In the genomic region with DNA sequence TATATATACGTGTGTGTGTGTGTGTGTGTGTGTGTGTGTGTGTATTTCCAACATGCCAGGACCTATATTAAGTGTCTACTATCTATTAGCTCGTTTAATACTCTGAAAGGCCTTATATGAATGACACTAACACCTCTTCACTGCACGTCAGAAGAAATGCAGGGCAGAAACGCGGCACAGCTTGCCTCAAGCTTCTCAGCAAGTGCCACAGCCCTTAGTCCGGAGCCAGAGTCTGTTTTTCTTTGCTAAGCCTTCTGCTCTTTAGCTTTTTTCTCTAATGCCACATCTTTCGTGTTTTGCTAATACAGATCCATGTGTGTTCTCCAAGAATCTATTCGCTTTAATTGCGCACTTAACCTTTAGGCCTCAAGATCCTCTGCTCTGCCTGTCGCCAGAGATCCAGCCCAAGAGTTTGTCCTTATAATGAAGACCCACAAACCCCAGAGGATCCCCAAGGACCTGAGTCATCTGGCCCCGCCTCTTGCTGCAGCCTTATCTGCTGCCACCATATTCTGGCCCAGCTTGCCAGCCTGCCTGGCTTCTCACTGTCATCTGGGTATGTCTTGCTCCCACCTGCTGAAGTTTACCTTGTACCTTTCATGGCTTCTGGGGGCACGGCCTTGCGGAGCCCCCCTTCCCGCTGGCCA, we compare ENCODE assay signal across 1 cellular context.
A peak's percentile ranks its signal among the peaks of the same experiment; 100 is the strongest.
TF ChIP-seq lines count a peak whose summit lies in the region.

No MANE protein-coding gene starts in this region.

TF ChIP-seq in K562, 482 proteins besides CTCF, POLR2A, EP300 and RAD21 (continued from another document):
- TF ChIP-seq USF1 (CRISPR knock-in tag; IDR thresholded peaks at IDR 0.05): no peak
- no peak for TF ChIP-seq HNRNPL (IDR thresholded peaks at IDR 0.05; ENCODE audit: low read depth, low read length)
- peak; percentile 93 for TF ChIP-seq MYNN (IDR thresholded peaks at IDR 0.05)
- no peak for TF ChIP-seq MYNN (CRISPR knock-in tag; IDR thresholded peaks at IDR 0.05)
- peak; percentile 66 for TF ChIP-seq HDAC2 (IDR thresholded peaks at IDR 0.05)
- peak; percentile 11; the same call in 1 of the 2 replicates for TF ChIP-seq EHMT2 (IDR thresholded peaks at IDR 0.05)
- no peak for TF ChIP-seq ZNF57 (CRISPR knock-in tag; IDR thresholded peaks at IDR 0.05)
- TF ChIP-seq ZNF263 (CRISPR knock-in tag; IDR thresholded peaks at IDR 0.05; ENCODE audit: borderline replicate concordance): no peak
- TF ChIP-seq PRMT5 (CRISPR knock-in tag; IDR thresholded peaks at IDR 0.05): no peak
- TF ChIP-seq ZBTB9 (CRISPR knock-in tag; IDR thresholded peaks at IDR 0.05): no peak
- TF ChIP-seq, protein P1, sequence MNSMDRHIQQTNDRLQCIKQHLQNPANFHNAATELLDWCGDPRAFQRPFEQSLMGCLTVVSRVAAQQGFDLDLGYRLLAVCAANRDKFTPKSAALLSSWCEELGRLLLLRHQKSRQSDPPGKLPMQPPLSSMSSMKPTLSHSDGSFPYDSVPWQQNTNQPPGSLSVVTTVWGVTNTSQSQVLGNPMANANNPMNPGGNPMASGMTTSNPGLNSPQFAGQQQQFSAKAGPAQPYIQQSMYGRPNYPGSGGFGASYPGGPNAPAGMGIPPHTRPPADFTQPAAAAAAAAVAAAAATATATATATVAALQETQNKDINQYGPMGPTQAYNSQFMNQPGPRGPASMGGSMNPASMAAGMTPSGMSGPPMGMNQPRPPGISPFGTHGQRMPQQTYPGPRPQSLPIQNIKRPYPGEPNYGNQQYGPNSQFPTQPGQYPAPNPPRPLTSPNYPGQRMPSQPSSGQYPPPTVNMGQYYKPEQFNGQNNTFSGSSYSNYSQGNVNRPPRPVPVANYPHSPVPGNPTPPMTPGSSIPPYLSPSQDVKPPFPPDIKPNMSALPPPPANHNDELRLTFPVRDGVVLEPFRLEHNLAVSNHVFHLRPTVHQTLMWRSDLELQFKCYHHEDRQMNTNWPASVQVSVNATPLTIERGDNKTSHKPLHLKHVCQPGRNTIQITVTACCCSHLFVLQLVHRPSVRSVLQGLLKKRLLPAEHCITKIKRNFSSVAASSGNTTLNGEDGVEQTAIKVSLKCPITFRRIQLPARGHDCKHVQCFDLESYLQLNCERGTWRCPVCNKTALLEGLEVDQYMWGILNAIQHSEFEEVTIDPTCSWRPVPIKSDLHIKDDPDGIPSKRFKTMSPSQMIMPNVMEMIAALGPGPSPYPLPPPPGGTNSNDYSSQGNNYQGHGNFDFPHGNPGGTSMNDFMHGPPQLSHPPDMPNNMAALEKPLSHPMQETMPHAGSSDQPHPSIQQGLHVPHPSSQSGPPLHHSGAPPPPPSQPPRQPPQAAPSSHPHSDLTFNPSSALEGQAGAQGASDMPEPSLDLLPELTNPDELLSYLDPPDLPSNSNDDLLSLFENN (IDR thresholded peaks at IDR 0.05; ENCODE audit: low read depth in 2 of 2, low read length in 2 of 2): peak in 1 of 2 experiments; percentile 67; a peak in 1 of 4 replicates
- peak; percentile 48; the same call in 1 of the 2 replicates for TF ChIP-seq ZFX (CRISPR knock-in tag; IDR thresholded peaks at IDR 0.05)
- no peak for TF ChIP-seq SMARCB1 (IDR thresholded peaks at IDR 0.05; ENCODE audit: insufficient read length, low read depth)
- no peak for TF ChIP-seq ATF1 (CRISPR knock-in tag; IDR thresholded peaks at IDR 0.05)
- TF ChIP-seq ATF1 (tag; IDR thresholded peaks at IDR 0.05): peak; percentile 46; the same call in 1 of the 2 replicates
- TF ChIP-seq HDGF (IDR thresholded peaks at IDR 0.05): peak; percentile 57; the same call in 1 of the 2 replicates
- TF ChIP-seq MTA3 (IDR thresholded peaks at IDR 0.05; ENCODE audit: borderline replicate concordance): peak; percentile 89
- no peak for TF ChIP-seq ZNF140 (CRISPR knock-in tag; IDR thresholded peaks at IDR 0.05)
- TF ChIP-seq CBX3 (IDR thresholded peaks at IDR 0.05; ENCODE audit: borderline replicate concordance in 1 of 2, low read length in 2 of 2): peak in 1 of 2 experiments; percentile 66; a peak in 1 of 3 replicates
- TF ChIP-seq ZNF696 (CRISPR knock-in tag; conservative IDR thresholded peaks at IDR 0.05): no peak
- no peak for TF ChIP-seq FIP1L1 (IDR thresholded peaks at IDR 0.05; ENCODE audit: low read depth, low read length, poor library complexity, severe bottlenecking)
- peak; percentile 53; the same call in 1 of the 2 replicates for TF ChIP-seq RNF2 (IDR thresholded peaks at IDR 0.05)
- peak; percentile 33 for TF ChIP-seq CXXC5 (CRISPR knock-in tag; IDR thresholded peaks at IDR 0.05)
- no peak for TF ChIP-seq NCOA1 (IDR thresholded peaks at IDR 0.05; ENCODE audit: low read depth)
- TF ChIP-seq PTRF (tag; IDR thresholded peaks at IDR 0.05): no peak
- TF ChIP-seq ATF2 (CRISPR knock-in tag; IDR thresholded peaks at IDR 0.05): no peak
- TF ChIP-seq NR2C1 (IDR thresholded peaks at IDR 0.05): no peak
- TF ChIP-seq NR2C1 (tag; IDR thresholded peaks at IDR 0.05): no peak
- TF ChIP-seq ZNF23 (CRISPR knock-in tag; IDR thresholded peaks at IDR 0.05): no peak
- peak; percentile 23 for TF ChIP-seq TAF1 (IDR thresholded peaks at IDR 0.05; ENCODE audit: control insufficient read depth, extremely low read depth, insufficient read depth, low read length, severe bottlenecking)
- TF ChIP-seq, protein P2, sequence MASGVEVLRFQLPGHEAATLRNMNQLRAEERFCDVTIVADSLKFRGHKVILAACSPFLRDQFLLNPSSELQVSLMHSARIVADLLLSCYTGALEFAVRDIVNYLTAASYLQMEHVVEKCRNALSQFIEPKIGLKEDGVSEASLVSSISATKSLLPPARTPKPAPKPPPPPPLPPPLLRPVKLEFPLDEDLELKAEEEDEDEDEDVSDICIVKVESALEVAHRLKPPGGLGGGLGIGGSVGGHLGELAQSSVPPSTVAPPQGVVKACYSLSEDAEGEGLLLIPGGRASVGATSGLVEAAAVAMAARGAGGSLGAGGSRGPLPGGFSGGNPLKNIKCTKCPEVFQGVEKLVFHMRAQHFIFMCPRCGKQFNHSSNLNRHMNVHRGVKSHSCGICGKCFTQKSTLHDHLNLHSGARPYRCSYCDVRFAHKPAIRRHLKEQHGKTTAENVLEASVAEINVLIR (CRISPR knock-in tag; IDR thresholded peaks at IDR 0.05): no peak
- TF ChIP-seq NFXL1 (CRISPR knock-in tag; IDR thresholded peaks at IDR 0.05): no peak
- TF ChIP-seq RNF219 (CRISPR knock-in tag; IDR thresholded peaks at IDR 0.05): no peak
- peak; percentile 81 for TF ChIP-seq MTA2 (IDR thresholded peaks at IDR 0.05; ENCODE audit: low read depth)
- TF ChIP-seq MAZ (CRISPR knock-in tag; conservative IDR thresholded peaks at IDR 0.05 in 1 of 2, IDR thresholded peaks at IDR 0.05 in 1 of 2): peak in 1 of 2 experiments; percentile 61; a peak in 2 of 4 replicates
- TF ChIP-seq ZNF174 (CRISPR knock-in tag; IDR thresholded peaks at IDR 0.05): no peak
- no peak for TF ChIP-seq LARP7 (IDR thresholded peaks at IDR 0.05)
- TF ChIP-seq, protein P3, sequence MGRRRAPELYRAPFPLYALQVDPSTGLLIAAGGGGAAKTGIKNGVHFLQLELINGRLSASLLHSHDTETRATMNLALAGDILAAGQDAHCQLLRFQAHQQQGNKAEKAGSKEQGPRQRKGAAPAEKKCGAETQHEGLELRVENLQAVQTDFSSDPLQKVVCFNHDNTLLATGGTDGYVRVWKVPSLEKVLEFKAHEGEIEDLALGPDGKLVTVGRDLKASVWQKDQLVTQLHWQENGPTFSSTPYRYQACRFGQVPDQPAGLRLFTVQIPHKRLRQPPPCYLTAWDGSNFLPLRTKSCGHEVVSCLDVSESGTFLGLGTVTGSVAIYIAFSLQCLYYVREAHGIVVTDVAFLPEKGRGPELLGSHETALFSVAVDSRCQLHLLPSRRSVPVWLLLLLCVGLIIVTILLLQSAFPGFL (CRISPR knock-in tag; IDR thresholded peaks at IDR 0.05): no peak
- peak; percentile 74; the same call in 1 of the 2 replicates for TF ChIP-seq CC2D1A (IDR thresholded peaks at IDR 0.05)
- TF ChIP-seq ZNF444 (CRISPR knock-in tag; IDR thresholded peaks at IDR 0.05): no peak
- TF ChIP-seq ZNF274 (IDR thresholded peaks at IDR 0.05; ENCODE audit: borderline replicate concordance, low read depth, low read length): no peak
- TF ChIP-seq ZNF133 (CRISPR knock-in tag; IDR thresholded peaks at IDR 0.05): no peak
- no peak for TF ChIP-seq RFX7 (CRISPR knock-in tag; IDR thresholded peaks at IDR 0.05)
- TF ChIP-seq TBP (optimal IDR thresholded peaks at IDR 0.05; ENCODE audit: low read depth, low read length): peak; percentile 50
